ENCODE assay signal across 8 cellular contexts in genomic region chr7:101602484-101603241, GRCh38. TPM values are rescaled to one million over a fixed set of nuclear protein-coding genes. Genes with fewer than 3 reads are reported as not detected.
DNase-seq lines count a peak whose midpoint lies in the region; TF ChIP-seq lines count a peak whose summit lies in the region.

No MANE protein-coding gene starts in this region.

- H3K79me2 ChIP-seq in SK-N-SH (ENCODE audit: insufficient read depth) = no peaks in the 10 kb centered on the region

- H3K9ac ChIP-seq in SK-N-SH = no peak overlapping the region

- peak in 1 of 2 experiments; percentile 8; a peak in 1 of 4 replicates for TF ChIP-seq EP300 in SK-N-SH (IDR thresholded peaks at IDR 0.05; ENCODE audit: borderline replicate concordance in 1 of 2, low read depth in 1 of 2, low read length in 1 of 2)

- peaks cover 0 to 11% of the 10 kb centered on the region in 2 experiments; a peak in 1 of 4 replicates for H3K4me1 ChIP-seq in SK-N-SH (ENCODE audit: control insufficient read depth in 1 of 2, insufficient read depth in 2 of 2, low read depth in 1 of 2, low read length in 1 of 2)

- TF ChIP-seq CTCF in GM10248 (IDR thresholded peaks at IDR 0.05; ENCODE audit: control extremely low read depth, extremely low read depth, low read depth, missing control alignments) (peak; percentile 92), LNCaP clone FGC (IDR thresholded peaks at IDR 0.05; ENCODE audit: control insufficient read depth, extremely low read depth, insufficient read depth) (peak; percentile 96), SK-N-SH (IDR thresholded peaks at IDR 0.05) (peak; percentile 99)

- H3K4me3 ChIP-seq in LNCaP clone FGC (ENCODE audit: low read depth, low read length) (no peak overlapping the region), SK-N-SH (ENCODE audit: low read depth in 2 of 2, low read length in 1 of 2) (no peak overlapping the region; a peak in 1 of 4 replicates)

- H2AFZ ChIP-seq in SK-N-SH (ENCODE audit: low read depth) = peak overlapping the region; percentile 30; the same call in 1 of the 2 replicates

- no peaks in the 10 kb centered on the region for H3K36me3 Mint-ChIP-seq in activated naive CD4-positive, alpha-beta T cell treated with anti-CD3 and anti-CD28 coated beads, Interleukin-2, amount 10 ng/mL, durations not matched to agents 7 days and 5 days

- CTCF ChIA-PET in GM10248 (lab: Yijun Ruan, JAX) = interaction anchor here (0.6 to 4.4 kb wide), 27 partner anchors 9 to 789 kb away, joined by 3 to 24 read pairs (median 4); no protein-coding TSS in a partner anchor
- CTCF ChIA-PET in SK-N-SH (lab: Yijun Ruan, JAX) = interaction anchor here (0.6 to 7.4 kb wide), 82 partner anchors 9 to 791 kb away, joined by 3 to 82 read pairs (median 5); partner anchors contain the start of gene CUX1
- CTCF ChIA-PET in activated naive CD4-positive, alpha-beta T cell treated with anti-CD3 and anti-CD28 coated beads, Interleukin-2, amount 10 ng/mL, durations not matched to agents 7 days and 5 days (lab: Charles Lee) = interaction anchor here (0.6 to 4.0 kb wide), 13 partner anchors 11 to 670 kb away, joined by 3 to 25 read pairs (median 4); no protein-coding TSS in a partner anchor

- POLR2A ChIA-PET in GM10248 (lab: Yijun Ruan, JAX) = no interaction called here
- POLR2A ChIA-PET in SK-N-SH (lab: Yijun Ruan, JAX) = interaction anchor here (0.6 kb wide), 1 partner anchor 17 kb away, joined by 3 read pairs; no protein-coding TSS in a partner anchor

- peak; percentile 83 for DNase-seq in GM10248 (ENCODE audit: extremely low spot score)
- peak; percentile 11 for DNase-seq in LNCaP clone FGC (ENCODE audit: low read depth)
- peak; percentile 94 for DNase-seq in SK-N-SH
- peak; percentile 81 for DNase-seq in activated naive CD4-positive, alpha-beta T cell treated with anti-CD3 and anti-CD28 coated beads, Interleukin-2, amount 10 ng/mL, durations not matched to agents 7 days and 5 days
- DNase-seq in head of caudate nucleus = peak; percentile 50 to 88 (median 78)
- peak; percentile 94 for DNase-seq in posterior vena cava (ENCODE audit: low spot score)
- DNase-seq in ureter (ENCODE audit: low spot score) = peak; percentile 77
- no peak for DNase-seq in GF-D8 (lab: John Stamatoyannopoulos, UW)

- H3K27me3 Mint-ChIP-seq in activated naive CD4-positive, alpha-beta T cell treated with anti-CD3 and anti-CD28 coated beads, Interleukin-2, amount 10 ng/mL, durations not matched to agents 7 days and 5 days = peaks cover 6% of the 10 kb centered on the region

- TF ChIP-seq RAD21 in SK-N-SH (IDR thresholded peaks at IDR 0.05; ENCODE audit: low read length) = peak; percentile 98

- H3K27me3 ChIP-seq in SK-N-SH (ENCODE audit: insufficient read depth) = no peaks in the 10 kb centered on the region

- no peak overlapping the region for H3K4me3 Mint-ChIP-seq in activated naive CD4-positive, alpha-beta T cell treated with anti-CD3 and anti-CD28 coated beads, Interleukin-2, amount 10 ng/mL, durations not matched to agents 7 days and 5 days

- H3K36me3 ChIP-seq in SK-N-SH (replicated peaks in 1 of 2; ENCODE audit: control insufficient read depth in 1 of 2, insufficient read depth in 2 of 2, low read length in 1 of 2) = no peaks in the 10 kb centered on the region

- H3K27ac ChIP-seq in SK-N-SH (ENCODE audit: low read depth in 2 of 2, low read length in 1 of 2) = no peak overlapping the region

- no peak overlapping the region for H3K27ac Mint-ChIP-seq in activated naive CD4-positive, alpha-beta T cell treated with anti-CD3 and anti-CD28 coated beads, Interleukin-2, amount 10 ng/mL, durations not matched to agents 7 days and 5 days

- 59% methylated on average over 21 of the region's 25 CpGs for WGBS in SK-N-SH (ENCODE audit: low lambda C conversion rate)

- intact Hi-C loops in head of caudate nucleus (cut with DNase I) = no loop called here
- intact Hi-C loops in posterior vena cava (cut with DNase I) = loop anchor here (5.0 to 10.0 kb wide), 4 partner anchors 82 to 670 kb away; partner anchors contain the start of gene CUX1 (in 1 of the 2)

- no peaks in the 10 kb centered on the region for H4K20me1 ChIP-seq in SK-N-SH (ENCODE audit: insufficient read depth)

- H3K4me2 ChIP-seq in SK-N-SH = peak overlapping the region; percentile 20; the same call in 1 of the 2 replicates

- no peaks in the 10 kb centered on the region for H3F3A ChIP-seq in SK-N-SH (replicated peaks; ENCODE audit: insufficient read depth)

- H3K9me3 ChIP-seq in SK-N-SH = no peaks in the 10 kb centered on the region

- no peaks in the 10 kb centered on the region for H3K9me3 Mint-ChIP-seq in activated naive CD4-positive, alpha-beta T cell treated with anti-CD3 and anti-CD28 coated beads, Interleukin-2, amount 10 ng/mL, durations not matched to agents 7 days and 5 days

- no peaks in the 10 kb centered on the region for H3K9me2 ChIP-seq in SK-N-SH

- H3K4me1 Mint-ChIP-seq in activated naive CD4-positive, alpha-beta T cell treated with anti-CD3 and anti-CD28 coated beads, Interleukin-2, amount 10 ng/mL, durations not matched to agents 7 days and 5 days = no peaks in the 10 kb centered on the region

TF ChIP-seq in SK-N-SH, 30 proteins besides CTCF, POLR2A, EP300 and RAD21:
- TF ChIP-seq TAF1 (IDR thresholded peaks at IDR 0.05; ENCODE audit: borderline replicate concordance, low read depth, low read length) (no peak), EZH2phosphoT487 (IDR thresholded peaks at IDR 0.05; ENCODE audit: borderline replicate concordance, low read depth) (no peak), SMC3 (IDR thresholded peaks at IDR 0.05; ENCODE audit: low read depth, low read length) (peak; percentile 97), IRF3 (IDR thresholded peaks at IDR 0.05; ENCODE audit: low read depth, low read length) (no peak), USF1 (IDR thresholded peaks at IDR 0.05; ENCODE audit: borderline replicate concordance, low read depth) (no peak), PBX3 (IDR thresholded peaks at IDR 0.05) (no peak), GATA2 (CRISPR knock-in tag; IDR thresholded peaks at IDR 0.05) (no peak), ELF1 (IDR thresholded peaks at IDR 0.05) (no peak), FOSL2 (IDR thresholded peaks at IDR 0.05; ENCODE audit: borderline replicate concordance, low read depth) (no peak), CHD2 (IDR thresholded peaks at IDR 0.05; ENCODE audit: low read length, partially characterized antibody) (peak; percentile 77), YY1 (IDR thresholded peaks at IDR 0.05; ENCODE audit: low read depth) (no peak), RCOR1 (IDR thresholded peaks at IDR 0.05; ENCODE audit: low read length) (peak; percentile 52)

RNA-seq across cellular contexts. Expression of gene MYL10, which starts 26.4 kb away (rescaled TPM):
- polyA plus RNA-seq in SK-N-SH (2012; rRNA removed) = not detected in 2 replicates
- not detected in 2 replicates for polyA plus RNA-seq in SK-N-SH (2012; cell fraction: cytosol; rRNA removed)
- not detected in 2 replicates for polyA plus RNA-seq in SK-N-SH (2012; cell fraction: nucleus; rRNA removed)
- total RNA-seq in posterior vena cava (not detected), ureter (not detected)
